In genomic region chr12:72543777-72544467, GRCh38 we compare ENCODE assay signal across 28 cellular contexts.
"Had no signal": no experiment of that assay in that cellular context is flagged by ENCODE, and none has a peak within 500 bp of the region (broad histone marks: within the 10 kb centered on the region; RNA-seq: fewer than 3 reads in every experiment).

No MANE protein-coding gene starts in this region.

- H3K27me3 Mint-ChIP-seq: naive thymus-derived CD4-positive, alpha-beta T cell had no signal

- H3K4me3 ChIP-seq: coronary artery, esophagus muscularis mucosa, heart right ventricle, left lung, prostate gland, sigmoid colon, testis, tibial artery had no signal

- H3K9me3 Mint-ChIP-seq: nephron, type B pancreatic cell had no signal

- H3K36me3 Mint-ChIP-seq: naive thymus-derived CD4-positive, alpha-beta T cell; stimulated activated effector memory CD8-positive, alpha-beta T cell treated with anti-CD3 and anti-CD28 coated beads, Interleukin-12 subunit alpha, Interleukin-12 subunit beta, amount 100 ng/mL, for 72 hours; type B pancreatic cell had no signal

- FAIRE-seq: endothelial cell of umbilical vein, islet of Langerhans had no signal

- H3K4me1 Mint-ChIP-seq: naive thymus-derived CD4-positive, alpha-beta T cell; stimulated activated effector memory CD8-positive, alpha-beta T cell treated with anti-CD3 and anti-CD28 coated beads, Interleukin-12 subunit alpha, Interleukin-12 subunit beta, amount 100 ng/mL, for 72 hours had no signal

- H3K27ac ChIP-seq: coronary artery, esophagus muscularis mucosa, heart right ventricle, left lung, prostate gland, sigmoid colon, testis, tibial artery had no signal

- H3K27me3 ChIP-seq: esophagus muscularis mucosa, heart right ventricle, left lung, sigmoid colon, testis, tibial artery had no signal

- H3K36me3 ChIP-seq: esophagus muscularis mucosa, heart right ventricle, left lung, prostate gland, sigmoid colon, tibial artery had no signal

- DNase-seq: dermis blood vessel endothelial cell; effector memory CD4-positive, alpha-beta T cell; foreskin melanocyte; glutamatergic neuron; heart right ventricle; hippocampal formation; left cardiac atrium; left lung; mesendoderm; midbrain; naive thymus-derived CD4-positive, alpha-beta T cell; nucleus accumbens; right cardiac atrium; sigmoid colon; stimulated activated CD4-positive, alpha-beta T cell treated with anti-CD3 and anti-CD28 coated beads, Interleukin-2, amount 100 ng/mL, for 24 hours; stimulated activated CD4-positive, alpha-beta T cell treated with anti-CD3 and anti-CD28 coated beads, Interleukin-4, amount 100 ng/mL, for 24 hours; stimulated activated naive CD8-positive, alpha-beta T cell treated with anti-CD3 and anti-CD28 coated beads, Interleukin-15, Interleukin-2, amounts not matched to agents 100 U/mL and 50 U/mL, for 24 hours; substantia nigra; testis; tibial artery had no signal

- H3K27ac Mint-ChIP-seq: naive thymus-derived CD4-positive, alpha-beta T cell; nephron; stimulated activated effector memory CD8-positive, alpha-beta T cell treated with anti-CD3 and anti-CD28 coated beads, Interleukin-12 subunit alpha, Interleukin-12 subunit beta, amount 100 ng/mL, for 72 hours; type B pancreatic cell had no signal

- H3K4me1 ChIP-seq: esophagus muscularis mucosa, heart right ventricle, left lung, prostate gland, sigmoid colon, testis, tibial artery had no signal

- H3K9me3 ChIP-seq: esophagus muscularis mucosa, heart right ventricle, left lung, prostate gland, sigmoid colon, testis, tibial artery had no signal

- H3K4me3 Mint-ChIP-seq: naive thymus-derived CD4-positive, alpha-beta T cell; nephron; stimulated activated effector memory CD8-positive, alpha-beta T cell treated with anti-CD3 and anti-CD28 coated beads, Interleukin-12 subunit alpha, Interleukin-12 subunit beta, amount 100 ng/mL, for 72 hours; type B pancreatic cell had no signal

- ATAC-seq: heart right ventricle; left cardiac atrium; left lung; naive thymus-derived CD4-positive, alpha-beta T cell; right cardiac atrium; stimulated activated effector memory CD8-positive, alpha-beta T cell treated with anti-CD3 and anti-CD28 coated beads, Interleukin-12 subunit alpha, Interleukin-12 subunit beta, amount 100 ng/mL, for 72 hours; stimulated activated naive CD8-positive, alpha-beta T cell treated with anti-CD3 and anti-CD28 coated beads, Interleukin-15, Interleukin-2, amounts not matched to agents 100 U/mL and 50 U/mL, for 24 hours had no signal
